In genomic region chr12:124686001-124686884, GRCh38 we compare ENCODE assay signal across 1 cellular context.
A peak's percentile ranks its signal among the peaks of the same experiment; 100 is the strongest.
TF ChIP-seq lines count a peak whose summit lies in the region.

No MANE protein-coding gene starts in this region.

TF ChIP-seq in K562, 482 proteins besides CTCF, POLR2A, EP300 and RAD21 (continued from another document and continues in another):
- TF ChIP-seq SETDB1 (IDR thresholded peaks at IDR 0.05; ENCODE audit: low read length) (no peak), PTBP1 (IDR thresholded peaks at IDR 0.05; ENCODE audit: low read depth, low read length) (no peak), ZNF592 (IDR thresholded peaks at IDR 0.05) (no peak), KAT2B (IDR thresholded peaks at IDR 0.05; ENCODE audit: low read depth, low read length) (no peak), EGR1 (conservative IDR thresholded peaks at IDR 0.05) (no peak), ETV1 (tag; conservative IDR thresholded peaks at IDR 0.05; ENCODE audit: low read depth) (peak; percentile 34; the same call in 1 of the 2 replicates), CEBPZ (IDR thresholded peaks at IDR 0.05; ENCODE audit: borderline replicate concordance, low read depth, low read length) (no peak), NUFIP1 (IDR thresholded peaks at IDR 0.05; ENCODE audit: partially characterized antibody) (no peak), MEF2A (IDR thresholded peaks at IDR 0.05; ENCODE audit: control insufficient read depth, low read depth, low read length) (0 out of 2 replicates have a peak, but pooled peaks have one; percentile 15), RUNX1 (IDR thresholded peaks at IDR 0.05; ENCODE audit: low read depth) (no peak), HINFP (tag; conservative IDR thresholded peaks at IDR 0.05; ENCODE audit: low read depth) (no peak), KLF10 (CRISPR knock-in tag; IDR thresholded peaks at IDR 0.05) (no peak), ZNF124 (CRISPR knock-in tag; IDR thresholded peaks at IDR 0.05) (no peak), CBX3 (IDR thresholded peaks at IDR 0.05; ENCODE audit: borderline replicate concordance in 1 of 2, low read length in 2 of 2) (peak in 1 of 2 experiments; percentile 28; a peak in 1 of 3 replicates), MCM3 (IDR thresholded peaks at IDR 0.05) (no peak), HES1 (IDR thresholded peaks at IDR 0.05; ENCODE audit: low read depth) (no peak), CTBP1 (IDR thresholded peaks at IDR 0.05; ENCODE audit: borderline replicate concordance) (peak; percentile 24; the same call in 1 of the 2 replicates), SRSF3 (IDR thresholded peaks at IDR 0.05; ENCODE audit: insufficient read depth, low read length) (no peak), ZNF121 (CRISPR knock-in tag; conservative IDR thresholded peaks at IDR 0.05) (no peak), THRA (IDR thresholded peaks at IDR 0.05) (no peak), XRCC5 (IDR thresholded peaks at IDR 0.05; ENCODE audit: low read depth, low read length) (no peak), JUND (IDR thresholded peaks at IDR 0.05; ENCODE audit: borderline replicate concordance, low read depth, low read length) (peak; percentile 81), JUND (tag; IDR thresholded peaks at IDR 0.05; ENCODE audit: borderline replicate concordance, low read depth, low read length) (peak; percentile 80; the same call in 2 of the 3 replicates), TEAD1 (CRISPR knock-in tag; IDR thresholded peaks at IDR 0.05) (no peak), ETV6 (IDR thresholded peaks at IDR 0.05; ENCODE audit: borderline replicate concordance in 1 of 2, low read depth in 2 of 2, low read length in 1 of 2) (no peak), ETV6 (CRISPR knock-in tag; IDR thresholded peaks at IDR 0.05; ENCODE audit: borderline replicate concordance) (no peak), ADNP (tag; IDR thresholded peaks at IDR 0.05) (0 out of 2 replicates have a peak, but pooled peaks have one; percentile 15), GTF3C2 (IDR thresholded peaks at IDR 0.05; ENCODE audit: borderline replicate concordance, extremely low read depth, insufficient read length) (no peak), GMEB1 (CRISPR knock-in tag; IDR thresholded peaks at IDR 0.05) (no peak), ZNF224 (CRISPR knock-in tag; IDR thresholded peaks at IDR 0.05) (no peak), ATF7 (IDR thresholded peaks at IDR 0.05) (peak; percentile 90), FOXP4 (CRISPR knock-in tag; IDR thresholded peaks at IDR 0.05; ENCODE audit: borderline replicate concordance) (no peak), FOXA1 (IDR thresholded peaks at IDR 0.05; ENCODE audit: borderline replicate concordance) (no peak), HEY1 (CRISPR knock-in tag; IDR thresholded peaks at IDR 0.05; ENCODE audit: borderline replicate concordance) (no peak), MITF (IDR thresholded peaks at IDR 0.05) (no peak), PRPF4 (IDR thresholded peaks at IDR 0.05; ENCODE audit: insufficient read depth, low read depth, low read length, poor library complexity, severe bottlenecking) (no peak), CXXC5 (CRISPR knock-in tag; IDR thresholded peaks at IDR 0.05) (no peak), POLR2H (tag; IDR thresholded peaks at IDR 0.05; ENCODE audit: low read depth) (no peak), CEBPG (CRISPR knock-in tag; IDR thresholded peaks at IDR 0.05) (no peak), CEBPG (tag; conservative IDR thresholded peaks at IDR 0.05 in 1 of 2, IDR thresholded peaks at IDR 0.05 in 1 of 2) (peak in 1 of 2 experiments; percentile 74; a peak in 2 of 4 replicates)
